ENCODE assay signal across 20 cellular contexts in the genomic region with DNA sequence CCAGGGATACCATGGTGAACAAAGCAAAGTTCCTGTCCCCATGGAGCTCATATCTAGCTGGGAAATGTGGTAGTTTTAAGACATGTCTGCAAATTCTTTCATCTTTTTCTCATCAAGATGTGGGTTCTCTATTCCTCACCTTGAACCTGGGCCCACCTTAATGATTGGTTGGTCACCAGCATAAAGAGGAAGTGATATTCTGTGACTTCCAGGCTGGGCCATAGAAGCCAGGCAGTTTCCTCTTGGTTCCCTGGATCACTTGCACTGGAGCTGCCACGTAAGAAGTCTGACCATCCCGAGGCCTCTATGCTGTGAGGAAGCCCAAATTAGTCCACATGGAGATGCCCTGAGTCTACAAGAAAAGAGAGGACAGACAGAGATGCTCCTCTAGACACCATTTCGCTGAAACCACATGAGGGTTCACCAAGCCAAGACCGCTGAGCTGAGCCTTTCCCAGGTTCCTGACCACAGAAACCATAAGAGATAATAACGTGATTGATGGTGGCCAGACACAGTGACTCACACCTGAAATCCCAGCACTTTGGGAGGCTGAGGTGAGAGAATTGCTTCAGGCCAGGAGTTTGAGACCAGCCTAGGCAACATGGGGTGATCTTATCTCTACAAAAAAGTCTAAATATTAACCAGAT.
DNase-seq lines count a peak whose midpoint lies in the region; ATAC-seq, FAIRE-seq and TF ChIP-seq lines count a peak whose summit lies in the region.
"Had no signal": no experiment of that assay in that cellular context is flagged by ENCODE, and none has a peak within 500 bp of the region (broad histone marks: within the 10 kb centered on the region; RNA-seq: fewer than 3 reads in every experiment).

No MANE protein-coding gene starts in this region.

- FAIRE-seq in astrocyte (lab: Jason Lieb, UNC) = no peak
- FAIRE-seq: GM19239 had no signal

- TF ChIP-seq CTCF in astrocyte (IDR thresholded peaks at IDR 0.05; ENCODE audit: insufficient read depth, low read depth, low read length) = no peak

- H3K23ac ChIP-seq in trophoblast cell (ENCODE audit: low read length) = no peak overlapping the region

- H3K18ac ChIP-seq in trophoblast cell (ENCODE audit: low read length) = no peak overlapping the region

- no CpG with 5 or more reads among the region's 5 CpGs for WGBS in trophoblast cell (ENCODE audit: extremely low coverage, insufficient coverage, insufficient read length)

- H3K27ac ChIP-seq in astrocyte (ENCODE audit: low read depth, low read length) (no peak overlapping the region), trophoblast cell (ENCODE audit: low read depth, low read length) (no peak overlapping the region)
- H3K27ac ChIP-seq: BLaER1 treated with 17β-estradiol and CSF1 and Interleukin-3, amounts not matched to agents 10 nM and 100 nM; GM23248 had no signal

- H3K4me1 ChIP-seq in astrocyte (ENCODE audit: insufficient read depth, low read length) (no peaks in the 10 kb centered on the region), trophoblast cell (ENCODE audit: control insufficient read depth in 1 of 2, insufficient read depth in 2 of 2, low read length in 2 of 2) (peaks cover 4 to 15% of the 10 kb centered on the region in 2 experiments)
- H3K4me1 ChIP-seq: BLaER1 treated with 17β-estradiol and CSF1 and Interleukin-3, amounts not matched to agents 10 nM and 100 nM had no signal

- H3K9me3 ChIP-seq in astrocyte (ENCODE audit: insufficient read depth, low read depth, low read length) (peaks cover 6% of the 10 kb centered on the region), trophoblast cell (ENCODE audit: insufficient read depth, low read depth, low read length) (no peaks in the 10 kb centered on the region)
- H3K9me3 ChIP-seq: BLaER1 treated with 17β-estradiol and CSF1 and Interleukin-3, amounts not matched to agents 10 nM and 100 nM had no signal

- H3K4me1 Mint-ChIP-seq in astrocyte (ENCODE audit: low read depth, unreplicated experiment) = peaks cover 3% of the 10 kb centered on the region

- H3K4me2 ChIP-seq in astrocyte (ENCODE audit: low read length) = no peak overlapping the region
- H3K4me2 ChIP-seq in trophoblast cell (ENCODE audit: low read length) = no peak overlapping the region
- H3K4me2 ChIP-seq: BLaER1 treated with 17β-estradiol and CSF1 and Interleukin-3, amounts not matched to agents 10 nM and 100 nM had no signal

- no peak overlapping the region for H3K14ac ChIP-seq in trophoblast cell (ENCODE audit: low read length)

- H3K27me3 ChIP-seq in astrocyte (ENCODE audit: insufficient read depth, low read length) = no peaks in the 10 kb centered on the region
- no peaks in the 10 kb centered on the region for H3K27me3 ChIP-seq in trophoblast cell (ENCODE audit: insufficient read depth, low read length)
- H3K27me3 ChIP-seq: BLaER1 treated with 17β-estradiol and CSF1 and Interleukin-3, amounts not matched to agents 10 nM and 100 nM had no signal

- H3K79me2 ChIP-seq in astrocyte (ENCODE audit: insufficient read depth, low read length) = no peaks in the 10 kb centered on the region
- peaks cover 2% of the 10 kb centered on the region for H3K79me2 ChIP-seq in trophoblast cell (ENCODE audit: control insufficient read depth, insufficient read depth, low read length, poor library complexity)

- H3K4me3 ChIP-seq in astrocyte (ENCODE audit: insufficient read depth, low read depth, low read length) = no peak overlapping the region
- H3K4me3 ChIP-seq in trophoblast cell (ENCODE audit: low read depth, low read length) = no peak overlapping the region
- H3K4me3 ChIP-seq: BLaER1 treated with 17β-estradiol and CSF1 and Interleukin-3, amounts not matched to agents 10 nM and 100 nM; GM23248 had no signal

- no peak overlapping the region for H4K12ac ChIP-seq in trophoblast cell (ENCODE audit: low read depth, low read length)

- no peak overlapping the region for H3K4ac ChIP-seq in trophoblast cell (ENCODE audit: low read depth, low read length)

- no peaks in the 10 kb centered on the region for H3K36me3 Mint-ChIP-seq in astrocyte (ENCODE audit: low read depth, unreplicated experiment)
- H3K36me3 Mint-ChIP-seq: CD8-positive, alpha-beta T cell had no signal

- no peak overlapping the region for H3K4me3 Mint-ChIP-seq in astrocyte (ENCODE audit: unreplicated experiment)
- H3K4me3 Mint-ChIP-seq: CD8-positive, alpha-beta T cell had no signal

- no peak for ATAC-seq in HG02588 (IDR thresholded peaks at IDR 0.05; ENCODE audit: unreplicated experiment)
- ATAC-seq: CD8-positive, alpha-beta T cell; Panc1; Right ventricle myocardium inferior had no signal

- no peaks in the 10 kb centered on the region for H3K27me3 Mint-ChIP-seq in astrocyte (ENCODE audit: low read depth, unreplicated experiment)

- H2BK12ac ChIP-seq in trophoblast cell (ENCODE audit: low read length) = no peak overlapping the region

- peaks cover 12% of the 10 kb centered on the region for H3K79me1 ChIP-seq in trophoblast cell (ENCODE audit: low read length)

- H4K20me1 ChIP-seq in astrocyte (ENCODE audit: insufficient read depth, low read length) = no peaks in the 10 kb centered on the region
- H4K20me1 ChIP-seq: BLaER1 treated with 17β-estradiol and CSF1 and Interleukin-3, amounts not matched to agents 10 nM and 100 nM had no signal

- H3K9ac ChIP-seq in astrocyte (ENCODE audit: low read length) (no peak overlapping the region), trophoblast cell (ENCODE audit: low read length) (no peak overlapping the region)
- H3K9ac ChIP-seq: BLaER1 treated with 17β-estradiol and CSF1 and Interleukin-3, amounts not matched to agents 10 nM and 100 nM; GM23248 had no signal

- peak overlapping the region; percentile 1 for H2BK120ac ChIP-seq in trophoblast cell (ENCODE audit: insufficient read depth, low read length, poor library complexity)

- H4K8ac ChIP-seq in trophoblast cell (ENCODE audit: low read depth, low read length) = no peak overlapping the region

- peak overlapping the region; percentile 16 for H4K91ac ChIP-seq in trophoblast cell (ENCODE audit: low read depth, low read length)

- no peak overlapping the region for H2AK5ac ChIP-seq in trophoblast cell (ENCODE audit: low read length)

- H2AFZ ChIP-seq in astrocyte (ENCODE audit: low read depth, low read length) (no peak overlapping the region), trophoblast cell (ENCODE audit: insufficient read depth, low read length, poor library complexity) (no peak overlapping the region)
- H2AFZ ChIP-seq: GM23248 had no signal

- peaks cover 3% of the 10 kb centered on the region for H3K9me3 Mint-ChIP-seq in astrocyte (ENCODE audit: unreplicated experiment)
- H3K9me3 Mint-ChIP-seq: CD8-positive, alpha-beta T cell had no signal

- H3K27ac Mint-ChIP-seq in astrocyte (ENCODE audit: unreplicated experiment) = peak overlapping the region; percentile 62
- H3K27ac Mint-ChIP-seq: CD8-positive, alpha-beta T cell had no signal

- H3K36me3 ChIP-seq in astrocyte (ENCODE audit: insufficient read depth, low read length) (no peaks in the 10 kb centered on the region), trophoblast cell (ENCODE audit: control insufficient read depth in 1 of 2, insufficient read depth in 2 of 2, low read length in 2 of 2) (no peaks in the 10 kb centered on the region)
- H3K36me3 ChIP-seq: BLaER1 treated with 17β-estradiol and CSF1 and Interleukin-3, amounts not matched to agents 10 nM and 100 nM had no signal

- peak; percentile 16 for DNase-seq in ELF-1 (ENCODE audit: low read depth, low spot score)
- peak; percentile 48 for DNase-seq in HT1080 (ENCODE audit: low read depth)
- peak; percentile 32 for DNase-seq in astrocyte (ENCODE audit: low read depth)
- peak in 1 of 2 donors; percentile 5 for DNase-seq in trophoblast cell
- DNase-seq in GDM1 (lab: John Stamatoyannopoulos, UW) = no peak
- DNase-seq in activated CD8-positive, alpha-beta memory T cell treated with anti-CD3 and anti-CD28 coated beads for 24 hours = no peak
- DNase-seq: Calu3; CD8-positive, alpha-beta T cell; DMS53; GM23248; HCEC 1CT; KBM-7; NCI-H1436; NCI-H2029; NCI-H526 had no signal

- no peak overlapping the region for H2BK5ac ChIP-seq in trophoblast cell (ENCODE audit: low read depth, low read length, poor library complexity)

Comparison
In these comparisons a context has a peak if more than half of its experiments do, and no peak if none do; other contexts are left out.
1. DNase-seq: peak in ELF-1 (single experiment), HT1080 (single experiment) and astrocyte (single experiment); none in GDM1 (single experiment) and activated CD8-positive, alpha-beta memory T cell treated with anti-CD3 and anti-CD28 coated beads for 24 hours (single experiment).